ENCODE assay signal across 24 cellular contexts in the genomic region with DNA sequence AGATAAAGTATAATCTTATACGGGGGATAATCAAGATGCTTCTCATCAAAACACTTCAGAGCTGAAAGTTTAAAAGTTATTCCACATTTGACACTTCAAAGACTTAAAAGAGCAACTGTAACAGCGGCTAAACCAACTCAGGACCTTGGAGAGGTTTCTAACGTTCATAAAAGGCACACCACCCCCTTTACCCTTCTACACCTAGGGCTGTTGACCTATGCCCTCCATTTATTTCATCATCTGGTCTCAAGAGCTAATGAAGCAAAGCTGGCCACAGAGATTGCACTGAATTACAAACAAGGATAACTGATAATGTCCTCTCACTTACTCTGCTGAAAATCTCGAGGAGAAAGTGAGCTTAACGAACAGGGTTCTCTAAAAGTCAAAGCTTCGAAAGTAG. TPM values are rescaled to one million over a fixed set of nuclear protein-coding genes. Genes with fewer than 3 reads are reported as not detected.
DNase-seq lines count a peak whose midpoint lies in the region; ATAC-seq, FAIRE-seq and TF ChIP-seq lines count a peak whose summit lies in the region.
"Had no signal": no experiment of that assay in that cellular context is flagged by ENCODE, and none has a peak within 500 bp of the region (broad histone marks: within the 10 kb centered on the region; RNA-seq: fewer than 3 reads in every experiment).

No MANE protein-coding gene starts in this region.

- no peak for TF ChIP-seq RAD21 in A549 (conservative IDR thresholded peaks at IDR 0.05 in 1 of 2, IDR thresholded peaks at IDR 0.05 in 1 of 2)

- no peaks in the 10 kb centered on the region for H3K79me1 ChIP-seq in mesendoderm (ENCODE audit: low read length)

- H3K4me3 ChIP-seq in A549 (no peak overlapping the region), GM23248 (no peak overlapping the region), astrocyte (ENCODE audit: insufficient read depth, low read depth, low read length) (no peak overlapping the region), mesendoderm (ENCODE audit: low read length) (no peak overlapping the region), pancreas (no peak overlapping the region)

- H2BK120ac ChIP-seq in mesendoderm (ENCODE audit: low read depth, low read length) = no peak overlapping the region

- FAIRE-seq in A549 (lab: Jason Lieb, UNC) = no peak
- FAIRE-seq in astrocyte (lab: Jason Lieb, UNC) = no peak
- FAIRE-seq in pancreas (lab: Jason Lieb, UNC) = no peak
- FAIRE-seq: bronchial epithelial cell had no signal

- H3K9me2 ChIP-seq in GM23248 (ENCODE audit: insufficient read depth) = no peaks in the 10 kb centered on the region

- no peak overlapping the region for H3K18ac ChIP-seq in mesendoderm (ENCODE audit: low read length)

- no peak for ATAC-seq in A549
- ATAC-seq in GM18505 (IDR thresholded peaks at IDR 0.05; ENCODE audit: unreplicated experiment) = no peak
- ATAC-seq in pancreas = no peak
- ATAC-seq: activated naive CD4-positive, alpha-beta T cell treated with anti-CD3 and anti-CD28 coated beads, Interleukin-2, amount 50 U/mL, for 72 hours had no signal

- no peak for TF ChIP-seq CTCF in A549 (IDR thresholded peaks at IDR 0.05)
- no peak for TF ChIP-seq CTCF in astrocyte (IDR thresholded peaks at IDR 0.05; ENCODE audit: insufficient read depth, low read depth, low read length)
- TF ChIP-seq CTCF in pancreas (IDR thresholded peaks at IDR 0.05) = no peak

- H3K36me3 ChIP-seq in GM23248 (ENCODE audit: low read depth) (no peaks in the 10 kb centered on the region), astrocyte (ENCODE audit: insufficient read depth, low read length) (no peaks in the 10 kb centered on the region), mesendoderm (ENCODE audit: control insufficient read depth, insufficient read depth, low read length) (no peaks in the 10 kb centered on the region), pancreas (no peaks in the 10 kb centered on the region)
- H3K36me3 ChIP-seq: tibial nerve had no signal

- H3K23ac ChIP-seq in mesendoderm (ENCODE audit: low read length) = no peak overlapping the region

- no peak overlapping the region for H2AK5ac ChIP-seq in mesendoderm (ENCODE audit: low read length)

- H2BK15ac ChIP-seq in mesendoderm (replicated peaks; ENCODE audit: low read depth) = no peak overlapping the region

- peak overlapping the region; percentile 95 for H3K4me3 Mint-ChIP-seq in astrocyte (ENCODE audit: unreplicated experiment)
- H3K4me3 Mint-ChIP-seq: activated CD4-positive, alpha-beta T cell treated with anti-CD3 and anti-CD28 coated beads, Interleukin-2, amount 10 ng/mL, durations not matched to agents 24 days and 14 days had no signal

- no peak overlapping the region for H4K8ac ChIP-seq in mesendoderm (ENCODE audit: low read depth, low read length)

- H3K27me3 Mint-ChIP-seq in astrocyte (ENCODE audit: low read depth, unreplicated experiment) = no peaks in the 10 kb centered on the region

- intact Hi-C loops in pancreas (cut with DNase I) = loop anchor here in 1 of 3 donors (10.0 kb wide), 1 partner anchor 144 kb away; no protein-coding TSS in a partner anchor

- H3K9me3 ChIP-seq in A549 = no peaks in the 10 kb centered on the region
- no peaks in the 10 kb centered on the region for H3K9me3 ChIP-seq in GM23248 (ENCODE audit: low read depth)
- H3K9me3 ChIP-seq in astrocyte (ENCODE audit: insufficient read depth, low read depth, low read length) = no peaks in the 10 kb centered on the region
- H3K9me3 ChIP-seq in pancreas = no peaks in the 10 kb centered on the region

- H3K27me3 ChIP-seq in GM23248 (replicated peaks; ENCODE audit: insufficient read depth) = no peaks in the 10 kb centered on the region
- no peaks in the 10 kb centered on the region for H3K27me3 ChIP-seq in astrocyte (ENCODE audit: insufficient read depth, low read length)
- no peaks in the 10 kb centered on the region for H3K27me3 ChIP-seq in mesendoderm (ENCODE audit: insufficient read depth, low read length, poor library complexity)
- peaks cover 0 to 7% (median 4%) of the 10 kb centered on the region in 4 donors for H3K27me3 ChIP-seq in pancreas
- H3K27me3 ChIP-seq: tibial nerve had no signal

- no peaks in the 10 kb centered on the region for H3K9me3 Mint-ChIP-seq in astrocyte (ENCODE audit: unreplicated experiment)
- H3K9me3 Mint-ChIP-seq: activated CD4-positive, alpha-beta T cell treated with anti-CD3 and anti-CD28 coated beads, Interleukin-2, amount 10 ng/mL, durations not matched to agents 24 days and 14 days had no signal

- no peak for TF ChIP-seq EP300 in A549 (IDR thresholded peaks at IDR 0.05)

- H3K36me3 Mint-ChIP-seq in astrocyte (ENCODE audit: low read depth, unreplicated experiment) = no peaks in the 10 kb centered on the region
- H3K36me3 Mint-ChIP-seq: CD4-positive, alpha-beta memory T cell; immature natural killer cell had no signal

- 17% methylated on average over 6 of the region's 6 CpGs for WGBS in A549 (ENCODE audit: missing lambda C conversion rate)
- 46% methylated on average over 6 of the region's 6 CpGs for WGBS in GM23248 (ENCODE audit: low coverage in 1 of 2, low lambda C conversion rate in 2 of 2, missing lambda C conversion rate in 2 of 2), 2 experiments
- no CpG with 5 or more reads among the region's 6 CpGs for WGBS in mesendoderm (ENCODE audit: extremely low coverage, insufficient coverage, low lambda C conversion rate)
- 37 to 43% methylated on average over 6 of the region's 6 CpGs for WGBS in pancreas, 2 donors

- DNase-seq in A549 (ENCODE audit: low read depth in 1 of 2, low spot score in 1 of 2) (no peak), GM23248 (peak; percentile 8), astrocyte (ENCODE audit: low read depth) (no peak), mesendoderm (peak; percentile 12), HuH-7.5 (ENCODE audit: low spot score) (no peak), NCI-H82 (lab: John Stamatoyannopoulos, UW) (no peak), pancreas (no peak)
- DNase-seq: activated CD4-positive, alpha-beta T cell treated with anti-CD3 and anti-CD28 coated beads, Interleukin-2, amount 10 ng/mL, durations not matched to agents 24 days and 14 days; CD4-positive, alpha-beta memory T cell; GOT3; immature natural killer cell; Kasumi-1; left cardiac atrium; NCI-H2107; SIG-M5; stimulated activated CD4-positive, alpha-beta T cell treated with anti-CD3 and anti-CD28 coated beads, Interleukin-15, amount 100 ng/mL, for 24 hours; stimulated activated CD4-positive, alpha-beta T cell treated with anti-CD3 and anti-CD28 coated beads, Interleukin-4, amount 100 ng/mL, for 4 hours had no signal

- no peak overlapping the region for H3K56ac ChIP-seq in mesendoderm (ENCODE audit: low read length)

- no peak overlapping the region for H4K5ac ChIP-seq in mesendoderm (ENCODE audit: low read length)

- H3K4me2 ChIP-seq in A549 (peak overlapping the region; percentile 88; the same call in 2 of the 3 replicates), GM23248 (ENCODE audit: unreplicated experiment) (no peak overlapping the region), astrocyte (ENCODE audit: low read length) (no peak overlapping the region), mesendoderm (ENCODE audit: low read length) (no peak overlapping the region)

- no peak overlapping the region for H3K27ac Mint-ChIP-seq in astrocyte (ENCODE audit: unreplicated experiment)
- H3K27ac Mint-ChIP-seq: activated CD4-positive, alpha-beta T cell treated with anti-CD3 and anti-CD28 coated beads, Interleukin-2, amount 10 ng/mL, durations not matched to agents 24 days and 14 days; activated naive CD4-positive, alpha-beta T cell treated with anti-CD3 and anti-CD28 coated beads, Interleukin-2, amount 50 U/mL, for 72 hours; B cell; CD4-positive, alpha-beta memory T cell; immature natural killer cell had no signal

- in situ Hi-C loops in GM23248 (cut with MboI) = no loop called here

- H2AFZ ChIP-seq in GM23248 = 0 out of 2 replicates have a peak overlapping the region, but pooled peaks have one; percentile 89
- H2AFZ ChIP-seq in astrocyte (ENCODE audit: low read depth, low read length) = no peak overlapping the region

- no peaks in the 10 kb centered on the region for H3F3A ChIP-seq in GM23248 (ENCODE audit: insufficient read depth)

- no peak overlapping the region for H3K4ac ChIP-seq in mesendoderm (ENCODE audit: low read depth, low read length)

- CTCF ChIA-PET in A549 (lab: Yijun Ruan, JAX) = interaction anchor here (0.6 to 3.0 kb wide), 2 partner anchors 93 to 143 kb away, joined by 3 to 12 read pairs; no protein-coding TSS in a partner anchor

- H3K27ac ChIP-seq in A549 (no peak overlapping the region), GM23248 (no peak overlapping the region), astrocyte (ENCODE audit: low read depth, low read length) (no peak overlapping the region), mesendoderm (ENCODE audit: low read depth, low read length) (no peak overlapping the region), pancreas (no peak overlapping the region)
- H3K27ac ChIP-seq: tibial nerve had no signal

- H2BK5ac ChIP-seq in mesendoderm (ENCODE audit: low read length) = no peak overlapping the region

- H4K20me1 ChIP-seq in GM23248 (ENCODE audit: insufficient read depth) (no peaks in the 10 kb centered on the region), astrocyte (ENCODE audit: insufficient read depth, low read length) (no peaks in the 10 kb centered on the region)

- H3K79me2 ChIP-seq in GM23248 (ENCODE audit: insufficient read depth) (no peaks in the 10 kb centered on the region), astrocyte (ENCODE audit: insufficient read depth, low read length) (no peaks in the 10 kb centered on the region), mesendoderm (ENCODE audit: control insufficient read depth, insufficient read depth, low read length) (no peaks in the 10 kb centered on the region)

- no peak overlapping the region for H3K9ac ChIP-seq in GM23248
- no peak overlapping the region for H3K9ac ChIP-seq in astrocyte (ENCODE audit: low read length)
- no peak overlapping the region for H3K9ac ChIP-seq in mesendoderm (ENCODE audit: low read length)

- H3K4me1 ChIP-seq in A549 = peaks cover 7% of the 10 kb centered on the region; the same call in 2 of the 3 replicates
- no peaks in the 10 kb centered on the region for H3K4me1 ChIP-seq in GM23248 (ENCODE audit: insufficient read depth)
- no peaks in the 10 kb centered on the region for H3K4me1 ChIP-seq in astrocyte (ENCODE audit: insufficient read depth, low read length)
- no peaks in the 10 kb centered on the region for H3K4me1 ChIP-seq in mesendoderm (ENCODE audit: control insufficient read depth, low read depth, low read length)
- H3K4me1 ChIP-seq in pancreas = no peaks in the 10 kb centered on the region
- H3K4me1 ChIP-seq: tibial nerve had no signal

- POLR2A ChIA-PET in A549 (lab: Yijun Ruan, JAX) = no interaction called here

- peaks cover 2% of the 10 kb centered on the region for H3K4me1 Mint-ChIP-seq in astrocyte (ENCODE audit: low read depth, unreplicated experiment)
- H3K4me1 Mint-ChIP-seq: activated CD4-positive, alpha-beta T cell treated with anti-CD3 and anti-CD28 coated beads, Interleukin-2, amount 10 ng/mL, durations not matched to agents 24 days and 14 days had no signal

- TF ChIP-seq POLR2A in A549 (IDR thresholded peaks at IDR 0.05; ENCODE audit: low read length) = no peak
- no peak for TF ChIP-seq POLR2A in GM18505 (IDR thresholded peaks at IDR 0.05; ENCODE audit: borderline replicate concordance, extremely low read depth, insufficient read depth, insufficient read length)

RNA-seq across cellular contexts. Expression of gene RPS6KA6, which starts 1.1 kb away (rescaled TPM):
- polyA plus RNA-seq in A549 (2011; rRNA removed) = 10.8 and 11.3 TPM in 2 replicates
- polyA plus RNA-seq in A549 (2012; cell fraction: cytosol; rRNA removed) = 1.2 and 1.3 TPM in 2 replicates
- 1.0 and 1.4 TPM in 2 replicates for polyA plus RNA-seq in A549 (2012; cell fraction: nucleus; rRNA removed)
- polyA plus RNA-seq in A549 (2017; fragmentation: RNase III; extraction: RNeasy Plus Mini Kit Qiagen cat#74134 plus additional on column Dnase treatment) = 4.3 to 5.1 TPM (median 4.6 TPM) in 3 replicates
- polyA minus RNA-seq in A549 (2011; rRNA and poly(A)+ RNA removed) = 4.3 and 4.4 TPM in 2 replicates
- 5.4 and 6.2 TPM in 2 replicates for total RNA-seq in GM23248 (2014; rRNA removed; shearing (Covaris generic))
- polyA plus RNA-seq in GM23248 (2016; fragmentation: Nextera tagmentation; extraction: Ambion mirVana) = 1.4 and 2.0 TPM in 2 replicates
- total RNA-seq in astrocyte = 7.1 and 8.5 TPM in 2 replicates
- 5.8 TPM for polyA plus RNA-seq in mesendoderm (2013, experiment 1 of 2)
- 5.7 TPM for polyA plus RNA-seq in mesendoderm (2013, experiment 2 of 2)
- total RNA-seq in pancreas = 1 to 10 TPM in 3 of 6 donors, under 1 TPM in 3; 0.74 to 3.5 (median 1.1) TPM
- polyA plus RNA-seq in pancreas = 1 to 10 TPM in 1 of 2 donors, under 1 TPM in 1; 0.46 to 1.9 TPM
- total RNA-seq: A673; activated CD4-positive, alpha-beta T cell treated with anti-CD3 and anti-CD28 coated beads, Interleukin-2, amount 10 ng/mL, durations not matched to agents 24 days and 14 days; HT1080 had no signal
- polyA plus RNA-seq: CD4-positive, alpha-beta memory T cell; immature natural killer cell had no signal

Comparison
In these comparisons a context has a peak if more than half of its experiments do, and no peak if none do; other contexts are left out.
1. DNase-seq: peak in GM23248 (single experiment) and mesendoderm (single experiment); none in A549 (0 of 2), astrocyte (single experiment), HuH-7.5 (single experiment), NCI-H82 (single experiment) and pancreas (0 of 6).